ENCODE assay signal across 1 cellular context in genomic region chr2:215619022-215619958, GRCh38.
TF ChIP-seq lines count a peak whose summit lies in the region.

No MANE protein-coding gene starts in this region.

TF ChIP-seq in HEK293, 187 proteins besides CTCF, POLR2A, EP300 and RAD21 (continued from another document and continues in another):
- TF ChIP-seq OVOL3 (tag by site-specific recombination; IDR thresholded peaks at IDR 0.05) (peak; percentile 4; the same call in 1 of the 2 replicates), ZBTB21 (tag by site-specific recombination; IDR thresholded peaks at IDR 0.05) (no peak), ZNF146 (tag by site-specific recombination; IDR thresholded peaks at IDR 0.05) (0 out of 2 replicates have a peak, but pooled peaks have one; percentile 9), ZNF707 (tag by site-specific recombination; IDR thresholded peaks at IDR 0.05) (no peak), MEIS1 (CRISPR knock-in tag; IDR thresholded peaks at IDR 0.05; ENCODE audit: borderline replicate concordance) (peak; percentile 93), WT1 (tag by site-specific recombination; IDR thresholded peaks at IDR 0.05) (peak; percentile 93), ZNF629 (tag by site-specific recombination; IDR thresholded peaks at IDR 0.05) (peak; percentile 58), ZNF23 (tag by site-specific recombination; IDR thresholded peaks at IDR 0.05; ENCODE audit: borderline replicate concordance) (no peak), ZNF830 (tag by site-specific recombination; IDR thresholded peaks at IDR 0.05; ENCODE audit: low read depth) (no peak), PBX3 (CRISPR knock-in tag; IDR thresholded peaks at IDR 0.05) (no peak), ZFP37 (tag by site-specific recombination; IDR thresholded peaks at IDR 0.05) (no peak), ZNF623 (tag by site-specific recombination; IDR thresholded peaks at IDR 0.05) (no peak), ZNF76 (tag by site-specific recombination; IDR thresholded peaks at IDR 0.05; ENCODE audit: borderline replicate concordance, low read depth) (no peak), ZNF548 (tag by site-specific recombination; IDR thresholded peaks at IDR 0.05) (no peak), ZNF843 (tag by site-specific recombination; IDR thresholded peaks at IDR 0.05) (peak; percentile 88), ZNF610 (tag by site-specific recombination; IDR thresholded peaks at IDR 0.05; ENCODE audit: borderline replicate concordance) (no peak), ZNF692 (tag by site-specific recombination; IDR thresholded peaks at IDR 0.05) (no peak), SP7 (tag by site-specific recombination; IDR thresholded peaks at IDR 0.05) (peak; percentile 89), ZNF580 (tag by site-specific recombination; IDR thresholded peaks at IDR 0.05) (peak; percentile 20; the same call in 1 of the 2 replicates), INSM2 (tag by site-specific recombination; IDR thresholded peaks at IDR 0.05) (peak; percentile 77; the same call in 1 of the 2 replicates), KLF10 (tag by site-specific recombination; IDR thresholded peaks at IDR 0.05) (0 out of 2 replicates have a peak, but pooled peaks have one; percentile 13), ZNF521 (tag by site-specific recombination; IDR thresholded peaks at IDR 0.05) (no peak), GLIS2 (tag by site-specific recombination; IDR thresholded peaks at IDR 0.05) (no peak), ZSCAN16 (tag by site-specific recombination; IDR thresholded peaks at IDR 0.05) (no peak), ZBTB48 (tag by site-specific recombination; IDR thresholded peaks at IDR 0.05) (peak; percentile 80), ZIC2 (tag by site-specific recombination; IDR thresholded peaks at IDR 0.05) (peak; percentile 84), ZNF274 (IDR thresholded peaks at IDR 0.05; ENCODE audit: low read length) (no peak), ZNF274 (tag by site-specific recombination; IDR thresholded peaks at IDR 0.05; ENCODE audit: borderline replicate concordance) (no peak), BCL11A (tag by site-specific recombination; IDR thresholded peaks at IDR 0.05; ENCODE audit: low read depth) (peak; percentile 16; the same call in 1 of the 2 replicates), SCRT1 (tag by site-specific recombination; IDR thresholded peaks at IDR 0.05; ENCODE audit: borderline replicate concordance) (no peak), KLF9 (tag by site-specific recombination; IDR thresholded peaks at IDR 0.05; ENCODE audit: low read depth) (no peak), PATZ1 (tag by site-specific recombination; IDR thresholded peaks at IDR 0.05) (peak; percentile 49; the same call in 1 of the 2 replicates), SP2 (tag by site-specific recombination; IDR thresholded peaks at IDR 0.05) (no peak), ZSCAN4 (tag by site-specific recombination; IDR thresholded peaks at IDR 0.05) (no peak), ZNF37A (tag by site-specific recombination; IDR thresholded peaks at IDR 0.05) (no peak), PRDM4 (tag by site-specific recombination; IDR thresholded peaks at IDR 0.05) (peak; percentile 77), ZNF19 (tag by site-specific recombination; IDR thresholded peaks at IDR 0.05; ENCODE audit: low read depth) (no peak), ZNF391 (tag by site-specific recombination; IDR thresholded peaks at IDR 0.05; ENCODE audit: borderline replicate concordance, low read depth) (peak; percentile 26; the same call in 1 of the 2 replicates), ZNF311 (tag by site-specific recombination; IDR thresholded peaks at IDR 0.05; ENCODE audit: borderline replicate concordance) (no peak), MYNN (tag by site-specific recombination; IDR thresholded peaks at IDR 0.05; ENCODE audit: borderline replicate concordance) (no peak), GFI1B (tag by site-specific recombination; IDR thresholded peaks at IDR 0.05) (peak; percentile 84; the same call in 1 of the 2 replicates), RBAK (tag by site-specific recombination; IDR thresholded peaks at IDR 0.05) (no peak), ZNF280C (tag by site-specific recombination; IDR thresholded peaks at IDR 0.05) (no peak), ZNF266 (tag by site-specific recombination; IDR thresholded peaks at IDR 0.05; ENCODE audit: low read depth) (no peak), ZEB2 (tag by site-specific recombination; IDR thresholded peaks at IDR 0.05) (peak; percentile 48; the same call in 1 of the 2 replicates), ZNF677 (tag by site-specific recombination; IDR thresholded peaks at IDR 0.05) (no peak)
- TF ChIP-seq, protein P1, sequence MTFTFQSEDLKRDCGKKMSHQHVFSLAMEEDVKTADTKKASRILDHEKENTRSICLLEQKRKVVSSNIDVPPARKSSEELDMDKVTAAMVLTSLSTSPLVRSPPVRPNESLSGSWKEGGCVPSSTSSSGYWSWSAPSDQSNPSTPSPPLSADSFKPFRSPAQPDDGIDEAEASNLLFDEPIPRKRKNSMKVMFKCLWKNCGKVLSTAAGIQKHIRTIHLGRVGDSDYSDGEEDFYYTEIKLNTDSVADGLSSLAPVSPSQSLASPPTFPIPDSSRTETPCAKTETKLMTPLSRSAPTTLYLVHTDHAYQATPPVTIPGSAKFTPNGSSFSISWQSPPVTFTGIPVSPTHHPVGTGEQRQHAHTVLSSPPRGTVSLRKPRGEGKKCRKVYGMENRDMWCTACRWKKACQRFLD (tag by site-specific recombination; IDR thresholded peaks at IDR 0.05), result no peak
- TF ChIP-seq, protein P2, sequence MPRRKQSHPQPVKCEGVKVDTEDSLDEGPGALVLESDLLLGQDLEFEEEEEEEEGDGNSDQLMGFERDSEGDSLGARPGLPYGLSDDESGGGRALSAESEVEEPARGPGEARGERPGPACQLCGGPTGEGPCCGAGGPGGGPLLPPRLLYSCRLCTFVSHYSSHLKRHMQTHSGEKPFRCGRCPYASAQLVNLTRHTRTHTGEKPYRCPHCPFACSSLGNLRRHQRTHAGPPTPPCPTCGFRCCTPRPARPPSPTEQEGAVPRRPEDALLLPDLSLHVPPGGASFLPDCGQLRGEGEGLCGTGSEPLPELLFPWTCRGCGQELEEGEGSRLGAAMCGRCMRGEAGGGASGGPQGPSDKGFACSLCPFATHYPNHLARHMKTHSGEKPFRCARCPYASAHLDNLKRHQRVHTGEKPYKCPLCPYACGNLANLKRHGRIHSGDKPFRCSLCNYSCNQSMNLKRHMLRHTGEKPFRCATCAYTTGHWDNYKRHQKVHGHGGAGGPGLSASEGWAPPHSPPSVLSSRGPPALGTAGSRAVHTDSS (tag by site-specific recombination; IDR thresholded peaks at IDR 0.05), result no peak
- TF ChIP-seq, protein P3, sequence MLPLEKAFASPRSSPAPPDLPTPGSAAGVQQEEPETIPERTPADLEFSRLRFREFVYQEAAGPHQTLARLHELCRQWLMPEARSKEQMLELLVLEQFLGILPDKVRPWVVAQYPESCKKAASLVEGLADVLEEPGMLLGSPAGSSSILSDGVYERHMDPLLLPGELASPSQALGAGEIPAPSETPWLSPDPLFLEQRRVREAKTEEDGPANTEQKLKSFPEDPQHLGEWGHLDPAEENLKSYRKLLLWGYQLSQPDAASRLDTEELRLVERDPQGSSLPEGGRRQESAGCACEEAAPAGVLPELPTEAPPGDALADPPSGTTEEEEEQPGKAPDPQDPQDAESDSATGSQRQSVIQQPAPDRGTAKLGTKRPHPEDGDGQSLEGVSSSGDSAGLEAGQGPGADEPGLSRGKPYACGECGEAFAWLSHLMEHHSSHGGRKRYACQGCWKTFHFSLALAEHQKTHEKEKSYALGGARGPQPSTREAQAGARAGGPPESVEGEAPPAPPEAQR (tag by site-specific recombination; IDR thresholded peaks at IDR 0.05), result no peak
